Comparison of ENCODE assay signal across 21 cellular contexts in genomic region chr1:39700348-39700747, GRCh38. TPM values are rescaled to one million over a fixed set of nuclear protein-coding genes. Genes with fewer than 3 reads are reported as not detected.
"Had no signal": no experiment of that assay in that cellular context is flagged by ENCODE, and none has a peak within 500 bp of the region (broad histone marks: within the 10 kb centered on the region; RNA-seq: fewer than 3 reads in every experiment).

No MANE protein-coding gene starts in this region.

- H3K4me3 ChIP-seq: SJSA1 had no signal

- DNase-seq: activated CD4-positive, alpha-beta memory T cell treated with anti-CD3 and anti-CD28 coated beads, Interleukin-2, amount 10 ng/mL, durations not matched to agents 7 days and 5 days; activated CD4-positive, alpha-beta T cell treated with anti-CD3 and anti-CD28 coated beads for 36 hours; activated CD4-positive, alpha-beta T cell treated with anti-CD3 and anti-CD28 coated beads, Interleukin-2, amount 50 U/mL, for 1 hour; activated effector memory CD4-positive, alpha-beta T cell treated with anti-CD3 and anti-CD28 coated beads, Interleukin-2, amount 50 U/mL, for 16 hours; activated naive CD4-positive, alpha-beta T cell treated with anti-CD3 and anti-CD28 coated beads for 36 hours; activated T-cell treated with anti-CD3 and anti-CD28 coated beads, Interleukin-2, amount 50 U/mL, for 4 hours; caudate nucleus; KG1; NCI-H1048; NCI-H146; NCI-H187 treated with DMSO at 0.1 percent for 48 hours; NCI-H2081 treated with DMSO at 0.1 percent for 48 hours; NCI-H446; NCI-H524; SHP77; T-helper 9 cell had no signal

- H3K27ac ChIP-seq: SJSA1 had no signal

- H3K4me3 Mint-ChIP-seq: activated CD4-positive, alpha-beta memory T cell treated with anti-CD3 and anti-CD28 coated beads, Interleukin-2, amount 10 ng/mL, durations not matched to agents 7 days and 5 days; activated CD4-positive, alpha-beta T cell treated with anti-CD3 and anti-CD28 coated beads for 36 hours; activated naive CD4-positive, alpha-beta T cell treated with anti-CD3 and anti-CD28 coated beads for 36 hours; activated naive CD8-positive, alpha-beta T cell; activated T-cell treated with anti-CD3 and anti-CD28 coated beads, Interleukin-2, amount 50 U/mL, for 4 hours; T-helper 1 cell treated with Interleukin-12 subunit alpha and Interleukin-12 subunit beta and Interleukin-4 antibody, amounts not matched to agents 30 μg/mL and 1 μg/mL, for 36 hours had no signal

- H3K9me3 Mint-ChIP-seq: activated CD4-positive, alpha-beta memory T cell treated with anti-CD3 and anti-CD28 coated beads, Interleukin-2, amount 10 ng/mL, durations not matched to agents 7 days and 5 days; activated naive CD4-positive, alpha-beta T cell treated with anti-CD3 and anti-CD28 coated beads for 36 hours; activated T-cell treated with anti-CD3 and anti-CD28 coated beads, Interleukin-2, amount 50 U/mL, for 4 hours; T-helper 1 cell treated with Interleukin-12 subunit alpha and Interleukin-12 subunit beta and Interleukin-4 antibody, amounts not matched to agents 30 μg/mL and 1 μg/mL, for 36 hours had no signal

- H3K4me1 Mint-ChIP-seq: activated CD4-positive, alpha-beta memory T cell treated with anti-CD3 and anti-CD28 coated beads, Interleukin-2, amount 10 ng/mL, durations not matched to agents 7 days and 5 days; activated CD4-positive, alpha-beta T cell treated with anti-CD3 and anti-CD28 coated beads for 36 hours had no signal

- H3K27ac Mint-ChIP-seq: activated CD4-positive, alpha-beta memory T cell treated with anti-CD3 and anti-CD28 coated beads, Interleukin-2, amount 10 ng/mL, durations not matched to agents 7 days and 5 days; activated CD4-positive, alpha-beta T cell treated with anti-CD3 and anti-CD28 coated beads for 36 hours; activated naive CD4-positive, alpha-beta T cell treated with anti-CD3 and anti-CD28 coated beads for 36 hours; activated naive CD8-positive, alpha-beta T cell; T-helper 1 cell treated with Interleukin-12 subunit alpha and Interleukin-12 subunit beta and Interleukin-4 antibody, amounts not matched to agents 30 μg/mL and 1 μg/mL, for 36 hours had no signal

- H3K4me1 ChIP-seq: SJSA1 had no signal

- H3K36me3 Mint-ChIP-seq: activated naive CD8-positive, alpha-beta T cell had no signal

- H3K36me3 ChIP-seq: SJSA1 had no signal

- ATAC-seq: activated CD4-positive, alpha-beta T cell treated with anti-CD3 and anti-CD28 coated beads for 36 hours; activated T-cell treated with anti-CD3 and anti-CD28 coated beads, Interleukin-2, amount 50 U/mL, for 4 hours had no signal

- H3K9me3 ChIP-seq: SJSA1 had no signal

RNA-seq across cellular contexts. Expression of gene NT5C1A, which starts 28.4 kb away (rescaled TPM):
- total RNA-seq: activated CD4-positive, alpha-beta memory T cell treated with anti-CD3 and anti-CD28 coated beads, Interleukin-2, amount 10 ng/mL, durations not matched to agents 7 days and 5 days; activated naive CD4-positive, alpha-beta T cell treated with anti-CD3 and anti-CD28 coated beads for 36 hours; activated T-cell treated with anti-CD3 and anti-CD28 coated beads, Interleukin-2, amount 50 U/mL, for 4 hours; LHCN-M2; M059J; SJSA1 had no signal
